In the genomic region with DNA sequence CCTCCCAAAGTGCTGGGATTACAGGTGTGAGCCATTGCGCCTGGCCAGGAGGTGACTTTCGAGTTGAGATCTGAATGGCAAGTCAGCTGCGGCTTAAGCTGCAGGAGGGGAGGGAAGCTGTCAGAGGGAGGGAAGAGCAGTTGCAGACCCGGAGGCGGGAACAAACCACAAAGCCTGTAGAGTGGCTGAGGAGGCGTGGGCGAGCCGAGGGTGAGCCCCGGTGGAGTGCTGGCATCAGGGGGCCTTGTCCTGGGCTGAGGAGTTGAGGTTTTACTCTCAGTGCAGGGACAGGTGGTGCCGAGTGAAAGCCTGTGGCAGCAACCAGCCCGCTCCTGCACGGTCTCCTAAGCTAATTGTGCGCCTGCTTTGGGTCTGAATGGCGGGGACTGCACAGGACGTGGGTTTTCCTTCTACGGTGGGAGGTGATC, we compare ENCODE assay signal across 8 cellular contexts. TPM values are rescaled to one million over a fixed set of nuclear protein-coding genes. Genes with fewer than 3 reads are reported as not detected.
DNase-seq lines count a peak whose midpoint lies in the region; ATAC-seq and TF ChIP-seq lines count a peak whose summit lies in the region.

No MANE protein-coding gene starts in this region.

- POLR2A ChIA-PET in naive thymus-derived CD8-positive, alpha-beta T cell (lab: Charles Lee): interaction anchor here (0.6 to 2.6 kb wide), 3 partner anchors 14 to 879 kb away, joined by 4 to 9 read pairs (median 5); no protein-coding TSS in a partner anchor

- peak overlapping the region; percentile 22 for H3K4me3 Mint-ChIP-seq in activated CD8-positive, alpha-beta memory T cell treated with anti-CD3 and anti-CD28 coated beads, Interleukin-2, amount 10 ng/mL, durations not matched to agents 7 days and 5 days
- peak overlapping the region; percentile 46 to 82 (median 80) for H3K4me3 Mint-ChIP-seq in naive thymus-derived CD8-positive, alpha-beta T cell

- peak; percentile 38 for DNase-seq in NCI-H2196 (lab: John Stamatoyannopoulos, UW; ENCODE audit: unreplicated experiment)
- DNase-seq in activated CD8-positive, alpha-beta memory T cell treated with anti-CD3 and anti-CD28 coated beads, Interleukin-2, amount 10 ng/mL, durations not matched to agents 7 days and 5 days: peak; percentile 68
- peak in 6 of 10 donors; percentile 16 to 46 (median 34) for DNase-seq in naive thymus-derived CD8-positive, alpha-beta T cell
- no peak for DNase-seq in lower leg skin (ENCODE audit: low spot score in 2 of 2)
- DNase-seq in NCI-H1694 treated with DMSO at 0.1 percent for 48 hours (lab: John Stamatoyannopoulos, UW): no peak
- DNase-seq in AG08396 (ENCODE audit: low spot score): no peak
- no peak for DNase-seq in D341Med (ENCODE audit: low spot score)

- H3K27ac Mint-ChIP-seq in activated CD8-positive, alpha-beta memory T cell treated with anti-CD3 and anti-CD28 coated beads, Interleukin-2, amount 10 ng/mL, durations not matched to agents 7 days and 5 days: peak overlapping the region; percentile 55
- H3K27ac Mint-ChIP-seq in naive thymus-derived CD8-positive, alpha-beta T cell: peak overlapping the region in 9 of 10 donors; percentile 11 to 88 (median 76)

- TF ChIP-seq CTCF in lower leg skin (IDR thresholded peaks at IDR 0.05): no peak

- peak; percentile 38 for ATAC-seq in GM18909 (IDR thresholded peaks at IDR 0.05; ENCODE audit: poor library complexity, unreplicated experiment)
- ATAC-seq in activated CD8-positive, alpha-beta memory T cell treated with anti-CD3 and anti-CD28 coated beads, Interleukin-2, amount 10 ng/mL, durations not matched to agents 7 days and 5 days: peak; percentile 51
- ATAC-seq in naive thymus-derived CD8-positive, alpha-beta T cell: peak; percentile 67 to 79

- H3K4me1 Mint-ChIP-seq in activated CD8-positive, alpha-beta memory T cell treated with anti-CD3 and anti-CD28 coated beads, Interleukin-2, amount 10 ng/mL, durations not matched to agents 7 days and 5 days: peaks cover 66% of the 10 kb centered on the region
- H3K4me1 Mint-ChIP-seq in naive thymus-derived CD8-positive, alpha-beta T cell: peaks cover 32 to 87% (median 85%) of the 10 kb centered on the region in 4 donors

- no peaks in the 10 kb centered on the region for H3K27me3 Mint-ChIP-seq in activated CD8-positive, alpha-beta memory T cell treated with anti-CD3 and anti-CD28 coated beads, Interleukin-2, amount 10 ng/mL, durations not matched to agents 7 days and 5 days
- H3K27me3 Mint-ChIP-seq in naive thymus-derived CD8-positive, alpha-beta T cell: no peaks in the 10 kb centered on the region

- no peak for TF ChIP-seq POLR2A in lower leg skin (IDR thresholded peaks at IDR 0.05)

- CTCF ChIA-PET in activated CD8-positive, alpha-beta memory T cell treated with anti-CD3 and anti-CD28 coated beads, Interleukin-2, amount 10 ng/mL, durations not matched to agents 7 days and 5 days (lab: Charles Lee): interaction anchor here (0.5 to 2.6 kb wide), 4 partner anchors 10 to 255 kb away, joined by 3 to 12 read pairs (median 6); no protein-coding TSS in a partner anchor

- peaks cover 4% of the 10 kb centered on the region for H3K36me3 Mint-ChIP-seq in activated CD8-positive, alpha-beta memory T cell treated with anti-CD3 and anti-CD28 coated beads, Interleukin-2, amount 10 ng/mL, durations not matched to agents 7 days and 5 days
- no peaks in the 10 kb centered on the region for H3K36me3 Mint-ChIP-seq in naive thymus-derived CD8-positive, alpha-beta T cell

- no peak overlapping the region for H3K4me3 ChIP-seq in lower leg skin (ENCODE audit: low read depth, poor library complexity, severe bottlenecking)

- H3K9me3 Mint-ChIP-seq in activated CD8-positive, alpha-beta memory T cell treated with anti-CD3 and anti-CD28 coated beads, Interleukin-2, amount 10 ng/mL, durations not matched to agents 7 days and 5 days (ENCODE audit: low read depth): no peaks in the 10 kb centered on the region
- H3K9me3 Mint-ChIP-seq in naive thymus-derived CD8-positive, alpha-beta T cell: no peaks in the 10 kb centered on the region

- WGBS in lower leg skin, 2 donors: 52 to 58% methylated on average over 13 to 16 of the region's 16 CpGs

- intact Hi-C loops in lower leg skin (cut with DNase I; ENCODE audit: low total_unique reads): no loop called here

RNA-seq across cellular contexts. Expression of a gene that starts 24.2 kb away (rescaled TPM):
- total RNA-seq in activated CD8-positive, alpha-beta memory T cell treated with anti-CD3 and anti-CD28 coated beads, Interleukin-2, amount 10 ng/mL, durations not matched to agents 7 days and 5 days: 10 to 100 TPM; 18.7 to 30.0 TPM
- total RNA-seq in naive thymus-derived CD8-positive, alpha-beta T cell: 10 to 100 TPM; 32.9 to 33.3 TPM
- 1 to 10 TPM in 1 of 3 donors, under 1 TPM in 2; 0.40 to 2.0 (median 0.83) TPM for polyA plus RNA-seq in naive thymus-derived CD8-positive, alpha-beta T cell
- total RNA-seq in lower leg skin: 10 to 100 TPM; 37.4 to 55.2 (median 52.1) TPM

RNA-seq across cellular contexts. Expression of a gene that starts 38.1 kb away (rescaled TPM):
- total RNA-seq in activated CD8-positive, alpha-beta memory T cell treated with anti-CD3 and anti-CD28 coated beads, Interleukin-2, amount 10 ng/mL, durations not matched to agents 7 days and 5 days: 10 to 100 TPM; 26.2 to 34.4 TPM
- total RNA-seq in naive thymus-derived CD8-positive, alpha-beta T cell: 10 to 100 TPM; 13.5 to 19.8 TPM
- 10 to 100 TPM; 44.2 to 70.0 (median 50.3) TPM for polyA plus RNA-seq in naive thymus-derived CD8-positive, alpha-beta T cell
- total RNA-seq in lower leg skin: 10 to 100 TPM; 11.8 to 24.9 (median 21.5) TPM

RNA-seq across cellular contexts. Expression of a gene that starts 40.9 kb away (rescaled TPM):
- total RNA-seq in activated CD8-positive, alpha-beta memory T cell treated with anti-CD3 and anti-CD28 coated beads, Interleukin-2, amount 10 ng/mL, durations not matched to agents 7 days and 5 days: 1 to 10 TPM; 5.3 to 9.5 TPM
- total RNA-seq in naive thymus-derived CD8-positive, alpha-beta T cell: 1 to 10 TPM; 2.3 to 2.4 TPM
- polyA plus RNA-seq in naive thymus-derived CD8-positive, alpha-beta T cell: 1 to 10 TPM; 1.0 to 1.6 (median 1.1) TPM
- 1 to 10 TPM; 2.4 to 7.8 (median 4.8) TPM for total RNA-seq in lower leg skin

RNA-seq across cellular contexts. Expression of a gene that starts 43.6 kb away (rescaled TPM):
- under 1 TPM; 0.14 to 0.18 TPM for total RNA-seq in activated CD8-positive, alpha-beta memory T cell treated with anti-CD3 and anti-CD28 coated beads, Interleukin-2, amount 10 ng/mL, durations not matched to agents 7 days and 5 days
- 1 to 10 TPM in 1 of 2 experiments, under 1 TPM in 1; 0.85 to 1.0 TPM for total RNA-seq in naive thymus-derived CD8-positive, alpha-beta T cell
- under 1 TPM; 0.17 to 0.47 (median 0.43) TPM for polyA plus RNA-seq in naive thymus-derived CD8-positive, alpha-beta T cell
- 100 to 1,000 TPM in 1 of 4 donors, 10 to 100 TPM in 3; 42.0 to 100 (median 51.4) TPM for total RNA-seq in lower leg skin

Comparison
In these comparisons a context has a peak if more than half of its experiments do, and no peak if none do; other contexts are left out.
1. DNase-seq: peak in NCI-H2196 (single experiment), activated CD8-positive, alpha-beta memory T cell treated with anti-CD3 and anti-CD28 coated beads, Interleukin-2, amount 10 ng/mL, durations not matched to agents 7 days and 5 days (single experiment) and naive thymus-derived CD8-positive, alpha-beta T cell (6 of 10); none in lower leg skin (0 of 2), NCI-H1694 treated with DMSO at 0.1 percent for 48 hours (single experiment), AG08396 (single experiment) and D341Med (single experiment).
2. Peak in every context shown above with its lines, with median percentiles within 50 percentile points of each other: ATAC-seq.